ENCODE assay signal across 20 cellular contexts in the genomic region with DNA sequence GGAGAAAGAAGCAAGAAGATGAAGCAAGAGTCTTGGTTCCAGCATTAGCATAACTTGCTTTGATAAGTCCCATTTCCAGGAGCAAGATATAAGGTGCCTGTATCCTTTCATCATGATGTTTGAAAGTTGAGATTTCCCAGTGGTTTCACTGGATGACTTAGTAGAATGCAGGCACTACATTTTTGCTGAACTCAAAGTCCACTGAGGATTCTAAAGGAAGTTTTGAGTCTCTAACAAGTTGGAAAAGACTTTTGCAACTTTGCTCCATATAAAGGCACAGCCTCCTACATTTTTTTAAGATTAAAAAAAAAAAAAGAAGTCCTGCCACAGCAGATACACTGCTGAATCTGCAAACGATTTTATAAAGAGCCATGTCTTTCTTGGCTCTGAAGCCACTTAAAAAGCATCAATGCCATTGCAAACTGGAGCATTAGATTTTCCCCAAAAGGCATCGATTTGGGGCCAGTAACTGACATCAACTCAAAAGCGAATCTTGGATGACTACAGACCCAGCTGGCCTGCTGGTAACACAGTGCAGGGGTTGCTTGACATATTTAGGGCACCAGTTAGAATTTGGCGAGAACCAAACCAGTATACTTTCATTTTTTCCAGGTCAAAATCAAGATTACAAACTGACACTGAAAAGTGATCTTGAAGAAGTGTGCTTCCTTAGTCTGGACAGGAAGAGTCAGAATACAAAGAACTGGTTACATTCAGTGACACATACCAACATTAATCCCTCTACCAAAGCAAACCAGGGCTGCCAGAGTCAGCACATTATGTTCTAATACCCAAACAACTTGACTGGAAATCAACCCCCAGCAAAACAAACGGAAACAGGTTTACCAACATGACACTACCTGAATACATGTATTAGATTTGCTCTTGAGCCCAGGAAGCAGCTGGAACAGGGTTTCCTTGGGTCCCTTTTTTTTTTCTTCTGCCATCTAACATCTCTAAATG. TPM values are rescaled to one million over a fixed set of nuclear protein-coding genes. Genes with fewer than 3 reads are reported as not detected.
A peak's percentile ranks its signal among the peaks of the same experiment; 100 is the strongest.
DNase-seq lines count a peak whose midpoint lies in the region; ATAC-seq and TF ChIP-seq lines count a peak whose summit lies in the region.
"Had no signal": no experiment of that assay in that cellular context is flagged by ENCODE, and none has a peak within 500 bp of the region (broad histone marks: within the 10 kb centered on the region; RNA-seq: fewer than 3 reads in every experiment).

No MANE protein-coding gene starts in this region.

- no peaks in the 10 kb centered on the region for H3K27me3 ChIP-seq in left lung
- H3K27me3 ChIP-seq: ascending aorta, colonic mucosa, pancreas, spleen had no signal

- intact Hi-C loops in left ventricle myocardium superior (cut with micrococcal nuclease), result no loop called here
- intact Hi-C loops in left lung (cut with DNase I), result no loop called here

- peak; percentile 19 for DNase-seq in COLO668 (lab: John Stamatoyannopoulos, UW; ENCODE audit: unreplicated experiment)
- DNase-seq in LNCaP clone FGC (ENCODE audit: low read depth), result peak; percentile 69
- DNase-seq in amniotic epithelial cell (ENCODE audit: low read depth), result peak; percentile 33
- DNase-seq in left ventricle myocardium superior, result no peak
- DNase-seq in putamen (ENCODE audit: low spot score), result no peak
- no peak for DNase-seq in SHP77 (lab: John Stamatoyannopoulos, UW)
- DNase-seq in left lung, result no peak
- no peak for DNase-seq in dedifferentiated amniotic fluid mesenchymal stem cell (ENCODE audit: extremely low spot score)
- DNase-seq: activated CD8-positive, alpha-beta memory T cell treated with anti-CD3 and anti-CD28 coated beads, Interleukin-2, amount 10 ng/mL, durations not matched to agents 7 days and 5 days; activated gamma-delta T cell; Calu3; colonic mucosa; hypothalamus; NCI-H1092 treated with DMSO at 0.1 percent for 48 hours; NCI-H526 treated with DMSO at 0.1 percent for 48 hours; pancreas; spleen; stimulated activated naive CD8-positive, alpha-beta T cell treated with anti-CD3 and anti-CD28 coated beads, Interleukin-15, Interleukin-2, amounts not matched to agents 100 U/mL and 50 U/mL, for 24 hours had no signal

- TF ChIP-seq CTCF in LNCaP clone FGC (IDR thresholded peaks at IDR 0.05; ENCODE audit: control insufficient read depth, extremely low read depth, insufficient read depth) (no peak), left lung (IDR thresholded peaks at IDR 0.05) (no peak)

- H3K36me3 ChIP-seq in left lung, result no peaks in the 10 kb centered on the region
- H3K36me3 ChIP-seq: ascending aorta, colonic mucosa, pancreas, spleen had no signal

- peak; percentile 83 for ATAC-seq in left ventricle myocardium superior
- no peak for ATAC-seq in left lung
- ATAC-seq: activated CD4-positive, CD25-positive, alpha-beta regulatory T cell treated with anti-CD3 and anti-CD28 coated beads, Interleukin-2, amount 50 U/mL, for 24 hours; activated CD8-positive, alpha-beta memory T cell treated with anti-CD3 and anti-CD28 coated beads, Interleukin-2, amount 10 ng/mL, durations not matched to agents 7 days and 5 days; stimulated activated naive CD8-positive, alpha-beta T cell treated with anti-CD3 and anti-CD28 coated beads, Interleukin-15, Interleukin-2, amounts not matched to agents 100 U/mL and 50 U/mL, for 24 hours had no signal

- H3K4me3 ChIP-seq in LNCaP clone FGC (ENCODE audit: low read depth, low read length), result no peak overlapping the region
- H3K4me3 ChIP-seq in left lung, result no peak overlapping the region
- H3K4me3 ChIP-seq: ascending aorta, colonic mucosa, pancreas, spleen had no signal

- no peaks in the 10 kb centered on the region for H3K9me3 ChIP-seq in left lung
- H3K9me3 ChIP-seq: ascending aorta, colonic mucosa, pancreas, spleen had no signal

- H3K27ac ChIP-seq in left lung, result no peak overlapping the region
- H3K27ac ChIP-seq: ascending aorta, colonic mucosa, pancreas, spleen had no signal

- H3K4me1 ChIP-seq in left lung, result no peaks in the 10 kb centered on the region
- H3K4me1 ChIP-seq: ascending aorta, colonic mucosa, pancreas, spleen had no signal

RNA-seq across cellular contexts. Expression of gene KCNV2, which starts 39.1 kb away (rescaled TPM):
- total RNA-seq in left ventricle myocardium superior, result not detected
- not detected for total RNA-seq in left lung
- total RNA-seq: activated CD8-positive, alpha-beta memory T cell treated with anti-CD3 and anti-CD28 coated beads, Interleukin-2, amount 10 ng/mL, durations not matched to agents 7 days and 5 days; ascending aorta; Calu3; colonic mucosa; pancreas; spleen had no signal

RNA-seq across cellular contexts. Expression of gene VLDLR, which starts 56.6 kb away (rescaled TPM):
- total RNA-seq in left ventricle myocardium superior (132 TPM), left lung (10 to 100 TPM; 19.8 to 20.8 TPM)

Comparison
In these comparisons a context has a peak if more than half of its experiments do, and no peak if none do; other contexts are left out.
1. DNase-seq: peak in COLO668 (single experiment), LNCaP clone FGC (single experiment) and amniotic epithelial cell (single experiment); none in left ventricle myocardium superior (single experiment), putamen (single experiment), SHP77 (0 of 2), left lung (0 of 2) and dedifferentiated amniotic fluid mesenchymal stem cell (single experiment).